Comparison of ENCODE assay signal across 8 cellular contexts in genomic region chr22:50244420-50245213, GRCh38. TPM values are rescaled to one million over a fixed set of nuclear protein-coding genes. Genes with fewer than 3 reads are reported as not detected.
DNase-seq lines count a peak whose midpoint lies in the region; ATAC-seq, FAIRE-seq and TF ChIP-seq lines count a peak whose summit lies in the region.

TSS of gene TUBGCP6 (minus strand) at chr22:50245023. CDS start at chr22:50244459, 564 bp downstream.

- peaks cover 29% of the 10 kb centered on the region for H3K4me1 ChIP-seq in hepatocyte (ENCODE audit: insufficient read depth)

- in situ Hi-C loops in astrocyte of the cerebellum (cut with HindIII; ENCODE audit: low sequenced_read_pairs) = no loop called here

- peak; percentile 98 for FAIRE-seq in GM12892 (lab: Jason Lieb, UNC)

- peaks cover 75% of the 10 kb centered on the region for H3K79me2 ChIP-seq in hepatocyte

- peak; percentile 92 for TF ChIP-seq POLR2A in GM12892 (IDR thresholded peaks at IDR 0.05; ENCODE audit: low read depth, low read length)

- peaks cover 15% of the 10 kb centered on the region for H4K20me1 ChIP-seq in hepatocyte (ENCODE audit: insufficient read depth, poor library complexity, severe bottlenecking)

- WGBS in hepatocyte (ENCODE audit: low lambda C conversion rate, missing lambda C conversion rate) = 1% methylated on average over 72 of the region's 76 CpGs

- H3K9me3 ChIP-seq in hepatocyte (ENCODE audit: low read depth) = no peaks in the 10 kb centered on the region

- H3K27ac ChIP-seq in hepatocyte = peak within 1 kb of the TSS; percentile 98

- H3K4me2 ChIP-seq in hepatocyte = peak within 1 kb of the TSS; percentile 95

- H3K36me3 ChIP-seq in hepatocyte (replicated peaks; ENCODE audit: insufficient read depth, low read depth) = no peaks in the 10 kb centered on the region

- H3K9me2 ChIP-seq in hepatocyte (replicated peaks; ENCODE audit: insufficient read depth) = no peaks in the 10 kb centered on the region

- TF ChIP-seq CTCF in astrocyte of the cerebellum (IDR thresholded peaks at IDR 0.05; ENCODE audit: low read depth, low read length, missing control alignments) = peak; percentile 24
- TF ChIP-seq CTCF in hepatocyte (IDR thresholded peaks at IDR 0.05; ENCODE audit: poor library complexity) = peak; percentile 19
- peak; percentile 27 for TF ChIP-seq CTCF in retinal pigment epithelial cell (conservative IDR thresholded peaks at IDR 0.05; ENCODE audit: low read depth, low read length)

- peak; percentile 68 for ATAC-seq in HG02870 (IDR thresholded peaks at IDR 0.05; ENCODE audit: unreplicated experiment)
- ATAC-seq in GM18870 (IDR thresholded peaks at IDR 0.05; ENCODE audit: unreplicated experiment) = no peak

- H2AFZ ChIP-seq in hepatocyte = peak within 1 kb of the TSS; percentile 92

- no peaks in the 10 kb centered on the region for H3K27me3 ChIP-seq in hepatocyte

- peak within 1 kb of the TSS; percentile 98 for H3K4me3 ChIP-seq in astrocyte of the cerebellum (ENCODE audit: low read depth, low read length)
- H3K4me3 ChIP-seq in hepatocyte = peak within 1 kb of the TSS; percentile 74
- peak within 1 kb of the TSS; percentile 98 for H3K4me3 ChIP-seq in retinal pigment epithelial cell (ENCODE audit: low read length)

- DNase-seq in GM12892 (ENCODE audit: insufficient read length) (peak; percentile 95), NCI-H1930 (lab: John Stamatoyannopoulos, UW) (peak; percentile 85 to 91), T-helper 9 cell (peak; percentile 91), astrocyte of the cerebellum (ENCODE audit: low read depth) (peak; percentile 76), hepatocyte (ENCODE audit: low spot score) (peak; percentile 97), retinal pigment epithelial cell (ENCODE audit: low read depth) (peak; percentile 64)

RNA-seq across cellular contexts. Expression of gene TUBGCP6, which starts in this region (rescaled TPM):
- 18.1 TPM for polyA plus RNA-seq in GM12892 (2012; ENCODE audit: missing spikeins)
- total RNA-seq in hepatocyte = 14.0 and 26.2 TPM in 2 replicates
- 31.5 and 44.1 TPM in 2 replicates for polyA plus RNA-seq in hepatocyte
